Comparison of ENCODE assay signal across 14 cellular contexts in the genomic region with DNA sequence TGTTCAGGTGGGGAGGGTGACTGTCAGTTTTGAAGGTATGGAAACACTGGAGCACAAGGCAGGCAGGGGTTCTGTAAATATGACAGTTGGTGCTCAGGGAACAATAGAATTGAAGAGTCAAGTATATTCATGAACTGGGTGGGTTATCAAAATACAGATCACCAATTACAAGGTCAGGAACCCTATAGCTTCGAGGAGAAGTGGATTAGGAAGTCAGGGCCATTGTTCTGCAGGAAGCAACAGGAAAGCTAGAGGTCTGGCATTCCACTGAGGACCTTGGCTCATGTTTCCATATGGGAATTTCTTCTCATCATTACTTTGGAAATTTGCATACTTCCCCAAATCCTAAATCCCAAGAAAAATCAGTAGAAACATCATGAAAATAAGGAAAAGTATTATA.
A peak's percentile ranks its signal among the peaks of the same experiment; 100 is the strongest.
DNase-seq lines count a peak whose midpoint lies in the region; ATAC-seq and TF ChIP-seq lines count a peak whose summit lies in the region.
"Had no signal": no experiment of that assay in that cellular context is flagged by ENCODE, and none has a peak within 500 bp of the region (broad histone marks: within the 10 kb centered on the region; RNA-seq: fewer than 3 reads in every experiment).

No MANE protein-coding gene starts in this region.

- H3K27me3 Mint-ChIP-seq in WTC11 (ENCODE audit: low read depth) (no peaks in the 10 kb centered on the region), glutamatergic neuron (ENCODE audit: unreplicated experiment) (no peaks in the 10 kb centered on the region), type B pancreatic cell (peaks cover 7% of the 10 kb centered on the region)
- H3K27me3 Mint-ChIP-seq in naive thymus-derived CD8-positive, alpha-beta T cell, result peaks cover 0 to 10% (median 0%) of the 10 kb centered on the region in 5 donors
- H3K27me3 Mint-ChIP-seq: CD8-positive, alpha-beta memory T cell had no signal

- H3K9me3 Mint-ChIP-seq in WTC11 (peaks cover 3% of the 10 kb centered on the region; the same call in 1 of the 2 replicates), glutamatergic neuron (ENCODE audit: unreplicated experiment) (peaks cover 2% of the 10 kb centered on the region), type B pancreatic cell (no peaks in the 10 kb centered on the region)
- peaks cover 0 to under 1% (median 0%) of the 10 kb centered on the region in 9 donors for H3K9me3 Mint-ChIP-seq in naive thymus-derived CD8-positive, alpha-beta T cell
- H3K9me3 Mint-ChIP-seq: HFFc6 had no signal

- H3K4me3 Mint-ChIP-seq in WTC11 (no peak overlapping the region), glutamatergic neuron (ENCODE audit: unreplicated experiment) (no peak overlapping the region), type B pancreatic cell (no peak overlapping the region)
- no peak overlapping the region for H3K4me3 Mint-ChIP-seq in naive thymus-derived CD8-positive, alpha-beta T cell
- H3K4me3 Mint-ChIP-seq: CD8-positive, alpha-beta memory T cell; HFFc6 had no signal

- peaks cover 17% of the 10 kb centered on the region for H3K4me1 Mint-ChIP-seq in WTC11
- peaks cover 15% of the 10 kb centered on the region for H3K4me1 Mint-ChIP-seq in glutamatergic neuron (ENCODE audit: low read depth, unreplicated experiment)
- H3K4me1 Mint-ChIP-seq in type B pancreatic cell (ENCODE audit: unreplicated experiment), result peaks cover 8% of the 10 kb centered on the region
- H3K4me1 Mint-ChIP-seq in naive thymus-derived CD8-positive, alpha-beta T cell, result no peaks in the 10 kb centered on the region
- H3K4me1 Mint-ChIP-seq: CD8-positive, alpha-beta memory T cell had no signal

- no peak overlapping the region for H3K27ac Mint-ChIP-seq in WTC11
- H3K27ac Mint-ChIP-seq in glutamatergic neuron (ENCODE audit: unreplicated experiment), result peak overlapping the region; percentile 79
- peak overlapping the region; percentile 38 for H3K27ac Mint-ChIP-seq in type B pancreatic cell
- no peak overlapping the region for H3K27ac Mint-ChIP-seq in naive thymus-derived CD8-positive, alpha-beta T cell
- H3K27ac Mint-ChIP-seq: CD8-positive, alpha-beta memory T cell; HFFc6 had no signal

- DNase-seq in NCI-H748 (lab: John Stamatoyannopoulos, UW; ENCODE audit: unreplicated experiment) (peak; percentile 56), WTC11 (ENCODE audit: low spot score) (no peak), glutamatergic neuron (no peak), type B pancreatic cell (ENCODE audit: extremely low spot score, unreplicated experiment) (no peak), activated T-cell treated with anti-CD3 and anti-CD28 coated beads for 4 hours (no peak)
- no peak for DNase-seq in naive thymus-derived CD8-positive, alpha-beta T cell
- DNase-seq: Caco-2; CD8-positive, alpha-beta memory T cell; DMS53; HCEC 1CT; HFFc6 had no signal

- ATAC-seq in WTC11, result peak; percentile 41
- ATAC-seq in HG03378 (IDR thresholded peaks at IDR 0.05; ENCODE audit: unreplicated experiment), result no peak
- ATAC-seq in naive thymus-derived CD8-positive, alpha-beta T cell, result no peak
- ATAC-seq: A549, HepG2 had no signal

- CTCF ChIA-PET in WTC11 (lab: Charles Lee), result no interaction called here

- POLR2A ChIA-PET in WTC11 (lab: Charles Lee), result no interaction called here
- POLR2A ChIA-PET in naive thymus-derived CD8-positive, alpha-beta T cell (lab: Charles Lee), result no interaction called here

- no peak for TF ChIP-seq CTCF in WTC11 (IDR thresholded peaks at IDR 0.05)
- no peak for TF ChIP-seq CTCF in glutamatergic neuron (IDR thresholded peaks at IDR 0.05; ENCODE audit: partially characterized antibody, unreplicated experiment)
- no peak for TF ChIP-seq CTCF in type B pancreatic cell (conservative IDR thresholded peaks at IDR 0.05)

- H3K36me3 Mint-ChIP-seq in WTC11, result no peaks in the 10 kb centered on the region
- no peaks in the 10 kb centered on the region for H3K36me3 Mint-ChIP-seq in glutamatergic neuron (ENCODE audit: unreplicated experiment)
- H3K36me3 Mint-ChIP-seq in type B pancreatic cell, result no peaks in the 10 kb centered on the region
- no peaks in the 10 kb centered on the region for H3K36me3 Mint-ChIP-seq in naive thymus-derived CD8-positive, alpha-beta T cell
- H3K36me3 Mint-ChIP-seq: CD8-positive, alpha-beta memory T cell had no signal

TF ChIP-seq in WTC11, 78 proteins besides CTCF, POLR2A, EP300 and RAD21:
- TF ChIP-seq ZNF396 (CRISPR knock-in tag; IDR thresholded peaks at IDR 0.05; ENCODE audit: borderline replicate concordance), result no peak
- TF ChIP-seq TEAD1 (CRISPR knock-in tag; IDR thresholded peaks at IDR 0.05), result no peak
- no peak for TF ChIP-seq MXD4 (CRISPR knock-in tag; IDR thresholded peaks at IDR 0.05; ENCODE audit: borderline replicate concordance)
- TF ChIP-seq ZNF671 (CRISPR knock-in tag; IDR thresholded peaks at IDR 0.05), result no peak
- no peak for TF ChIP-seq SOX15 (CRISPR knock-in tag; IDR thresholded peaks at IDR 0.05)
- TF ChIP-seq SMAD4 (CRISPR knock-in tag; IDR thresholded peaks at IDR 0.05), result no peak
- TF ChIP-seq CREB1 (CRISPR knock-in tag; IDR thresholded peaks at IDR 0.05), result no peak
- TF ChIP-seq IRF2 (CRISPR knock-in tag; IDR thresholded peaks at IDR 0.05; ENCODE audit: borderline replicate concordance, low read depth), result no peak
- TF ChIP-seq, protein P1, sequence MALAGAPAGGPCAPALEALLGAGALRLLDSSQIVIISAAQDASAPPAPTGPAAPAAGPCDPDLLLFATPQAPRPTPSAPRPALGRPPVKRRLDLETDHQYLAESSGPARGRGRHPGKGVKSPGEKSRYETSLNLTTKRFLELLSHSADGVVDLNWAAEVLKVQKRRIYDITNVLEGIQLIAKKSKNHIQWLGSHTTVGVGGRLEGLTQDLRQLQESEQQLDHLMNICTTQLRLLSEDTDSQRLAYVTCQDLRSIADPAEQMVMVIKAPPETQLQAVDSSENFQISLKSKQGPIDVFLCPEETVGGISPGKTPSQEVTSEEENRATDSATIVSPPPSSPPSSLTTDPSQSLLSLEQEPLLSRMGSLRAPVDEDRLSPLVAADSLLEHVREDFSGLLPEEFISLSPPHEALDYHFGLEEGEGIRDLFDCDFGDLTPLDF (CRISPR knock-in tag; IDR thresholded peaks at IDR 0.05), result no peak
- TF ChIP-seq, protein P2, sequence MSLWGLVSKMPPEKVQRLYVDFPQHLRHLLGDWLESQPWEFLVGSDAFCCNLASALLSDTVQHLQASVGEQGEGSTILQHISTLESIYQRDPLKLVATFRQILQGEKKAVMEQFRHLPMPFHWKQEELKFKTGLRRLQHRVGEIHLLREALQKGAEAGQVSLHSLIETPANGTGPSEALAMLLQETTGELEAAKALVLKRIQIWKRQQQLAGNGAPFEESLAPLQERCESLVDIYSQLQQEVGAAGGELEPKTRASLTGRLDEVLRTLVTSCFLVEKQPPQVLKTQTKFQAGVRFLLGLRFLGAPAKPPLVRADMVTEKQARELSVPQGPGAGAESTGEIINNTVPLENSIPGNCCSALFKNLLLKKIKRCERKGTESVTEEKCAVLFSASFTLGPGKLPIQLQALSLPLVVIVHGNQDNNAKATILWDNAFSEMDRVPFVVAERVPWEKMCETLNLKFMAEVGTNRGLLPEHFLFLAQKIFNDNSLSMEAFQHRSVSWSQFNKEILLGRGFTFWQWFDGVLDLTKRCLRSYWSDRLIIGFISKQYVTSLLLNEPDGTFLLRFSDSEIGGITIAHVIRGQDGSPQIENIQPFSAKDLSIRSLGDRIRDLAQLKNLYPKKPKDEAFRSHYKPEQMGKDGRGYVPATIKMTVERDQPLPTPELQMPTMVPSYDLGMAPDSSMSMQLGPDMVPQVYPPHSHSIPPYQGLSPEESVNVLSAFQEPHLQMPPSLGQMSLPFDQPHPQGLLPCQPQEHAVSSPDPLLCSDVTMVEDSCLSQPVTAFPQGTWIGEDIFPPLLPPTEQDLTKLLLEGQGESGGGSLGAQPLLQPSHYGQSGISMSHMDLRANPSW (CRISPR knock-in tag; conservative IDR thresholded peaks at IDR 0.05; ENCODE audit: low read depth), result no peak
- TF ChIP-seq, protein P3, sequence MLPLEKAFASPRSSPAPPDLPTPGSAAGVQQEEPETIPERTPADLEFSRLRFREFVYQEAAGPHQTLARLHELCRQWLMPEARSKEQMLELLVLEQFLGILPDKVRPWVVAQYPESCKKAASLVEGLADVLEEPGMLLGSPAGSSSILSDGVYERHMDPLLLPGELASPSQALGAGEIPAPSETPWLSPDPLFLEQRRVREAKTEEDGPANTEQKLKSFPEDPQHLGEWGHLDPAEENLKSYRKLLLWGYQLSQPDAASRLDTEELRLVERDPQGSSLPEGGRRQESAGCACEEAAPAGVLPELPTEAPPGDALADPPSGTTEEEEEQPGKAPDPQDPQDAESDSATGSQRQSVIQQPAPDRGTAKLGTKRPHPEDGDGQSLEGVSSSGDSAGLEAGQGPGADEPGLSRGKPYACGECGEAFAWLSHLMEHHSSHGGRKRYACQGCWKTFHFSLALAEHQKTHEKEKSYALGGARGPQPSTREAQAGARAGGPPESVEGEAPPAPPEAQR (CRISPR knock-in tag; IDR thresholded peaks at IDR 0.05), result no peak
- TF ChIP-seq NR3C1 (CRISPR knock-in tag; conservative IDR thresholded peaks at IDR 0.05; ENCODE audit: low read depth), result no peak
- TF ChIP-seq, protein P4, sequence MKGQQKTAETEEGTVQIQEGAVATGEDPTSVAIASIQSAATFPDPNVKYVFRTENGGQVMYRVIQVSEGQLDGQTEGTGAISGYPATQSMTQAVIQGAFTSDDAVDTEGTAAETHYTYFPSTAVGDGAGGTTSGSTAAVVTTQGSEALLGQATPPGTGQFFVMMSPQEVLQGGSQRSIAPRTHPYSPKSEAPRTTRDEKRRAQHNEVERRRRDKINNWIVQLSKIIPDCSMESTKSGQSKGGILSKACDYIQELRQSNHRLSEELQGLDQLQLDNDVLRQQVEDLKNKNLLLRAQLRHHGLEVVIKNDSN (CRISPR knock-in tag; IDR thresholded peaks at IDR 0.05), result no peak
- TF ChIP-seq, protein P5, sequence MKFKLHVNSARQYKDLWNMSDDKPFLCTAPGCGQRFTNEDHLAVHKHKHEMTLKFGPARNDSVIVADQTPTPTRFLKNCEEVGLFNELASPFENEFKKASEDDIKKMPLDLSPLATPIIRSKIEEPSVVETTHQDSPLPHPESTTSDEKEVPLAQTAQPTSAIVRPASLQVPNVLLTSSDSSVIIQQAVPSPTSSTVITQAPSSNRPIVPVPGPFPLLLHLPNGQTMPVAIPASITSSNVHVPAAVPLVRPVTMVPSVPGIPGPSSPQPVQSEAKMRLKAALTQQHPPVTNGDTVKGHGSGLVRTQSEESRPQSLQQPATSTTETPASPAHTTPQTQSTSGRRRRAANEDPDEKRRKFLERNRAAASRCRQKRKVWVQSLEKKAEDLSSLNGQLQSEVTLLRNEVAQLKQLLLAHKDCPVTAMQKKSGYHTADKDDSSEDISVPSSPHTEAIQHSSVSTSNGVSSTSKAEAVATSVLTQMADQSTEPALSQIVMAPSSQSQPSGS (CRISPR knock-in tag; IDR thresholded peaks at IDR 0.05; ENCODE audit: borderline replicate concordance, low read depth), result no peak
- TF ChIP-seq GRHL2 (CRISPR knock-in tag; IDR thresholded peaks at IDR 0.05; ENCODE audit: insufficient replicate concordance, severe bottlenecking), result no peak
- no peak for TF ChIP-seq RELA (CRISPR knock-in tag; IDR thresholded peaks at IDR 0.05; ENCODE audit: borderline replicate concordance)

Comparison
In these comparisons a context has a peak if more than half of its experiments do, and no peak if none do; other contexts are left out.
1. H3K27ac Mint-ChIP-seq: peak in glutamatergic neuron (single experiment) and type B pancreatic cell (single experiment); none in WTC11 (single experiment) and naive thymus-derived CD8-positive, alpha-beta T cell (0 of 10).